In genomic region chr15:75523011-75523410, GRCh38 we compare ENCODE assay signal across 2 cellular contexts.
TF ChIP-seq lines count a peak whose summit lies in the region.

No MANE protein-coding gene starts in this region.

TF ChIP-seq in liver, 16 proteins besides CTCF, POLR2A, EP300 and RAD21 (continued from another document):
- TF ChIP-seq, protein P1, sequence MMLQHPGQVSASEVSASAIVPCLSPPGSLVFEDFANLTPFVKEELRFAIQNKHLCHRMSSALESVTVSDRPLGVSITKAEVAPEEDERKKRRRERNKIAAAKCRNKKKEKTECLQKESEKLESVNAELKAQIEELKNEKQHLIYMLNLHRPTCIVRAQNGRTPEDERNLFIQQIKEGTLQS (IDR thresholded peaks at IDR 0.05): peak; percentile 43

TF ChIP-seq in HepG2, 621 proteins besides CTCF, POLR2A, EP300 and RAD21 (continued from another document):
- TF ChIP-seq MTERF4 (CRISPR knock-in tag; IDR thresholded peaks at IDR 0.05) (no peak), HIVEP1 (CRISPR knock-in tag; IDR thresholded peaks at IDR 0.05) (no peak), GRHL1 (CRISPR knock-in tag; conservative IDR thresholded peaks at IDR 0.05) (no peak), IRF9 (CRISPR knock-in tag; IDR thresholded peaks at IDR 0.05; ENCODE audit: borderline replicate concordance) (no peak)
